ENCODE assay signal across 13 cellular contexts in the genomic region with DNA sequence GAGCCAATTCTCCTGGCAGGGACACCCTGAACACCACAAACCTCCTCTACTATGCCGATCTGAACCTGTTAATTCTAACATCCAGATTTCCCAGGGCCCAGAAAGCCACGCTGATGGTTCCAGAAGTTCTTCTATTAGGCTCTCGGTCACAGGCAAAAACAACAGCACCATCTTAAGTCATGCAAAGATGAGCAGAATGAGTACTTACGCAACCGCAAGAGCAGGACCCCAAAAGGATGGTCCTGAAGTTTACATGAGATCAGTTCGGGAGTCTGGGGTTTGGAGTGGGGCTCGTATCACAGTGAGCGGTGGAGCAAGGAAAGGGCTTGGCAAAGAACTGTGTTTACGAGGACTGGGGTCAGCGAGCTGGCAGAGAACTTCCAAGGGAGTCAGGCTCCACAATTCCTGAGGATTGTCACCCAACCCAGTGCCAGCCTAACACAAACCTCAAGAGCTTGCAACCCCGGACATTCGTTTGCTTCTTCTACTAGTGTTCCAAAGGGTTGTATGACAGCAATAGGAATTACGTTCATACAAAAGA.
DNase-seq lines count a peak whose midpoint lies in the region; TF ChIP-seq lines count a peak whose summit lies in the region.
"Had no signal": no experiment of that assay in that cellular context is flagged by ENCODE, and none has a peak within 500 bp of the region (broad histone marks: within the 10 kb centered on the region; RNA-seq: fewer than 3 reads in every experiment).

No MANE protein-coding gene starts in this region.

- H3K4me1 ChIP-seq in trophoblast cell (ENCODE audit: control insufficient read depth in 1 of 2, insufficient read depth in 2 of 2, low read length in 2 of 2) = peaks cover 9 to 13% of the 10 kb centered on the region in 2 experiments
- H3K4me1 ChIP-seq: A549, Caco-2 had no signal

- peak overlapping the region; percentile 18 for H2AK5ac ChIP-seq in trophoblast cell (ENCODE audit: low read length)

- no peak overlapping the region for H4K8ac ChIP-seq in trophoblast cell (ENCODE audit: low read depth, low read length)

- H3K9me3 Mint-ChIP-seq in type B pancreatic cell = peaks cover 7% of the 10 kb centered on the region

- H3K4me3 ChIP-seq in epithelial cell of proximal tubule (ENCODE audit: low read depth, low read length) (no peak overlapping the region), trophoblast cell (ENCODE audit: low read depth, low read length) (no peak overlapping the region)
- H3K4me3 ChIP-seq: A549, BLaER1 had no signal

- H3K36me3 ChIP-seq in trophoblast cell (ENCODE audit: control insufficient read depth in 1 of 2, insufficient read depth in 2 of 2, low read length in 2 of 2) = no peaks in the 10 kb centered on the region
- H3K36me3 ChIP-seq: BLaER1 had no signal

- H3K27ac ChIP-seq in trophoblast cell (ENCODE audit: low read depth, low read length) = no peak overlapping the region
- H3K27ac ChIP-seq: A549, BLaER1 had no signal

- no peak overlapping the region for H3K23ac ChIP-seq in trophoblast cell (ENCODE audit: low read length)

- H3K4me2 ChIP-seq in trophoblast cell (ENCODE audit: low read length) = no peak overlapping the region
- H3K4me2 ChIP-seq: A549, BLaER1 had no signal

- H3K27me3 ChIP-seq in trophoblast cell (ENCODE audit: insufficient read depth, low read length) = no peaks in the 10 kb centered on the region
- H3K27me3 ChIP-seq: BLaER1 had no signal

- TF ChIP-seq CTCF in epithelial cell of proximal tubule (conservative IDR thresholded peaks at IDR 0.05; ENCODE audit: low read depth, low read length) (no peak), type B pancreatic cell (conservative IDR thresholded peaks at IDR 0.05) (no peak)

- peaks cover 27% of the 10 kb centered on the region for H3K4me1 Mint-ChIP-seq in type B pancreatic cell (ENCODE audit: unreplicated experiment)
- H3K4me1 Mint-ChIP-seq: CD8-positive, alpha-beta memory T cell had no signal

- no peak overlapping the region for H2BK5ac ChIP-seq in trophoblast cell (ENCODE audit: low read depth, low read length, poor library complexity)

- peak; percentile 73 for DNase-seq in epithelial cell of proximal tubule (ENCODE audit: low read depth)
- DNase-seq in left kidney (ENCODE audit: low read depth, low spot score) = peak; percentile 50
- no peak for DNase-seq in trophoblast cell
- no peak for DNase-seq in type B pancreatic cell (ENCODE audit: extremely low spot score, unreplicated experiment)
- DNase-seq in NCI-H345 (lab: John Stamatoyannopoulos, UW) = no peak
- no peak for DNase-seq in NCI-H2081 (lab: John Stamatoyannopoulos, UW)
- DNase-seq in activated CD4-positive, alpha-beta T cell treated with anti-CD3 and anti-CD28 coated beads, Interleukin-2, amount 50 U/mL, for 4 hours = no peak
- DNase-seq: Caco-2; CD8-positive, alpha-beta memory T cell; GF-D8; IMR-90 had no signal

- no CpG with 5 or more reads among the region's 13 CpGs for WGBS in trophoblast cell (ENCODE audit: extremely low coverage, insufficient coverage, insufficient read length)

- H2BK120ac ChIP-seq in trophoblast cell (ENCODE audit: insufficient read depth, low read length, poor library complexity) = peak overlapping the region; percentile 31

- H3K79me2 ChIP-seq in trophoblast cell (ENCODE audit: control insufficient read depth, insufficient read depth, low read length, poor library complexity) = no peaks in the 10 kb centered on the region

- H3K9me3 ChIP-seq in trophoblast cell (ENCODE audit: insufficient read depth, low read depth, low read length) = no peaks in the 10 kb centered on the region
- H3K9me3 ChIP-seq: A549, Caco-2 had no signal

- no peak overlapping the region for H3K14ac ChIP-seq in trophoblast cell (ENCODE audit: low read length)

- H3K9ac ChIP-seq in trophoblast cell (ENCODE audit: low read length) = no peak overlapping the region
- H3K9ac ChIP-seq: BLaER1 had no signal

- H3K36me3 Mint-ChIP-seq in type B pancreatic cell = peaks cover 3% of the 10 kb centered on the region
- H3K36me3 Mint-ChIP-seq: CD8-positive, alpha-beta memory T cell had no signal

- H4K91ac ChIP-seq in trophoblast cell (ENCODE audit: low read depth, low read length) = no peak overlapping the region

- H3K27ac Mint-ChIP-seq in type B pancreatic cell = peak overlapping the region; percentile 24
- H3K27ac Mint-ChIP-seq: CD8-positive, alpha-beta memory T cell had no signal

- H3K4me3 Mint-ChIP-seq in type B pancreatic cell = no peak overlapping the region
- H3K4me3 Mint-ChIP-seq: CD8-positive, alpha-beta memory T cell had no signal

- no peak overlapping the region for H4K12ac ChIP-seq in trophoblast cell (ENCODE audit: low read depth, low read length)

- H2AFZ ChIP-seq in trophoblast cell (ENCODE audit: insufficient read depth, low read length, poor library complexity) = no peak overlapping the region

- no peak overlapping the region for H3K4ac ChIP-seq in trophoblast cell (ENCODE audit: low read depth, low read length)

- H3K18ac ChIP-seq in trophoblast cell (ENCODE audit: low read length) = no peak overlapping the region

- H2BK12ac ChIP-seq in trophoblast cell (ENCODE audit: low read length) = peak overlapping the region; percentile 83

- H3K27me3 Mint-ChIP-seq in type B pancreatic cell = no peaks in the 10 kb centered on the region

- H3K79me1 ChIP-seq in trophoblast cell (ENCODE audit: low read length) = peaks cover 20% of the 10 kb centered on the region

Comparison
In these comparisons a context has a peak if more than half of its experiments do, and no peak if none do; other contexts are left out.
1. DNase-seq: peak in epithelial cell of proximal tubule (single experiment) and left kidney (single experiment); none in trophoblast cell (0 of 2), type B pancreatic cell (single experiment), NCI-H345 (single experiment), NCI-H2081 (0 of 2) and activated CD4-positive, alpha-beta T cell treated with anti-CD3 and anti-CD28 coated beads, Interleukin-2, amount 50 U/mL, for 4 hours (0 of 2).